ENCODE assay signal across 16 cellular contexts in the genomic region with DNA sequence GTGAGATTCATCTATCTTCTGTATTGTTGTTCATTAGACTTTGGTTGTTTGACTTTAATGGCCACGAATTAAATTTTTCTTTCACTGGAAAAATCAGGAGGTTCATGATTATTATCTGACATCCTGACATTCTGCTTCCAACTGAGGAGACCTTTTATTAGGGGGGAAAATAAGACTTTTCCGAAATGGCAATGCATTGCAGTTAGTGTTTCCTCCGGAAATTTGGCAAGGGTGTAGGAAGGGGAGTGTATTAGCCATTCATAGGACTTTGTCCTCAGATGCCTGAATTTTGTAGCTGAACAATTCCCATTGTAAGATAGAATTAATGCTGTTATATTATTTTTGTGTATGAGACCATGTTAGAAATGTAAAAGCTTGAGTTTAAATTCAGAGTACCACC.
DNase-seq lines count a peak whose midpoint lies in the region; ATAC-seq and TF ChIP-seq lines count a peak whose summit lies in the region.
"Had no signal": no experiment of that assay in that cellular context is flagged by ENCODE, and none has a peak within 500 bp of the region (broad histone marks: within the 10 kb centered on the region; RNA-seq: fewer than 3 reads in every experiment).

No MANE protein-coding gene starts in this region.

- H3K9me3 ChIP-seq in heart left ventricle, result no peaks in the 10 kb centered on the region
- H3K9me3 ChIP-seq: BLaER1 treated with 17β-estradiol and CSF1 and Interleukin-3, amounts not matched to agents 10 nM and 100 nM; HAP-1 had no signal

- no peaks in the 10 kb centered on the region for H3K36me3 ChIP-seq in heart left ventricle
- H3K36me3 ChIP-seq: BLaER1 treated with 17β-estradiol and CSF1 and Interleukin-3, amounts not matched to agents 10 nM and 100 nM; HAP-1 had no signal

- H3K4me1 ChIP-seq in heart left ventricle, result peaks cover 0 to 32% (median 15%) of the 10 kb centered on the region in 12 donors
- H3K4me1 ChIP-seq: HAP-1 had no signal

- DNase-seq in heart left ventricle (peak in 2 of 5 donors; percentile 25 to 48), Right ventricle myocardium inferior (ENCODE audit: missing footprints) (no peak), left cardiac atrium (no peak), lung microvascular endothelial cell (ENCODE audit: low read depth in 2 of 2) (peak; percentile 47 to 84), iPS-NIHi11 (ENCODE audit: low spot score) (no peak)
- DNase-seq in effector CD4-positive, alpha-beta T cell, result no peak
- DNase-seq: 8988T; Calu3; CD8-positive, alpha-beta T cell; DMS79 treated with DMSO at 0.1 percent for 48 hours; GF-D8; GM23248 had no signal

- H3K4me3 ChIP-seq in heart left ventricle, result no peak overlapping the region
- H3K4me3 ChIP-seq: BLaER1 treated with 17β-estradiol and CSF1 and Interleukin-3, amounts not matched to agents 10 nM and 100 nM; GM23248; HAP-1 had no signal

- H3K27me3 ChIP-seq in heart left ventricle, result no peaks in the 10 kb centered on the region
- H3K27me3 ChIP-seq: BLaER1 treated with 17β-estradiol and CSF1 and Interleukin-3, amounts not matched to agents 10 nM and 100 nM had no signal

- intact Hi-C loops in heart left ventricle (cut with DNase I), result loop anchor here in 2 of 10 donors (2.0 to 5.0 kb wide), 2 partner anchors 42 to 43 kb away; no protein-coding TSS in a partner anchor
- intact Hi-C loops in Right ventricle myocardium inferior (cut with DNase I), result loop anchor here (5.0 kb wide), 1 partner anchor 42 kb away; no protein-coding TSS in a partner anchor
- intact Hi-C loops in left cardiac atrium (cut with DNase I), result no loop called here

- TF ChIP-seq POLR2A in heart left ventricle (IDR thresholded peaks at IDR 0.05), result no peak

- ATAC-seq in heart left ventricle (peak; percentile 64 to 91 (median 78)), Right ventricle myocardium inferior (no peak), left cardiac atrium (peak; percentile 41 to 51), GM21360 (IDR thresholded peaks at IDR 0.05; ENCODE audit: unreplicated experiment) (no peak)
- ATAC-seq: CD8-positive, alpha-beta T cell had no signal

- no peak for TF ChIP-seq CTCF in heart left ventricle (IDR thresholded peaks at IDR 0.05)

- 56 to 66% (median 63%) methylated on average over 3 of the region's 3 CpGs for WGBS in heart left ventricle, 4 donors

- H3K27ac ChIP-seq in heart left ventricle, result peak overlapping the region in 9 of 12 donors; percentile 23 to 64 (median 45)
- H3K27ac ChIP-seq: BLaER1 treated with 17β-estradiol and CSF1 and Interleukin-3, amounts not matched to agents 10 nM and 100 nM; GM23248; HL-60 had no signal

Comparison
In these comparisons a context has a peak if more than half of its experiments do, and no peak if none do; other contexts are left out.
1. ATAC-seq: peak in heart left ventricle (4 of 4) and left cardiac atrium (2 of 2); none in Right ventricle myocardium inferior (single experiment) and GM21360 (single experiment).
2. DNase-seq: peak in lung microvascular endothelial cell (2 of 2); none in Right ventricle myocardium inferior (single experiment), left cardiac atrium (single experiment), iPS-NIHi11 (single experiment) and effector CD4-positive, alpha-beta T cell (single experiment).